ENCODE assay signal across 8 cellular contexts in genomic region chr9:37903581-37903830, GRCh38. TPM values are rescaled to one million over a fixed set of nuclear protein-coding genes. Genes with fewer than 3 reads are reported as not detected.
DNase-seq lines count a peak whose midpoint lies in the region; ATAC-seq and TF ChIP-seq lines count a peak whose summit lies in the region.

No MANE protein-coding gene starts in this region.

- H2BK5ac ChIP-seq in H9 (ENCODE audit: insufficient read length, low read length): no peak overlapping the region

- ATAC-seq in memory B cell (ENCODE audit: low read depth): no peak

- no peak overlapping the region for H3T11ph ChIP-seq in H9 (ENCODE audit: low read length)

- no peak overlapping the region for H2BK12ac ChIP-seq in H9 (ENCODE audit: insufficient read length, low read depth, low read length)

- peaks cover 4% of the 10 kb centered on the region; the same call in 1 of the 2 replicates for H3K4me1 ChIP-seq in H9 (ENCODE audit: insufficient read depth, low read length)
- no peaks in the 10 kb centered on the region for H3K4me1 ChIP-seq in urinary bladder (ENCODE audit: insufficient read depth)

- H3K4me3 Mint-ChIP-seq in H9 (peak overlapping the region; percentile 78 to 92), memory B cell (peak overlapping the region; percentile 98)

- H3K9me3 ChIP-seq in H9 (ENCODE audit: control insufficient read depth, low read depth, low read length): no peaks in the 10 kb centered on the region

- H4K8ac ChIP-seq in H9 (replicated peaks; ENCODE audit: insufficient read length, low read depth, low read length): no peak overlapping the region

- H2BK120ac ChIP-seq in H9 (ENCODE audit: low read depth, low read length, poor library complexity, severe bottlenecking): no peak overlapping the region

- H2AFZ ChIP-seq in H9 (ENCODE audit: low read length): no peak overlapping the region

- TF ChIP-seq CTCF in H9 (conservative IDR thresholded peaks at IDR 0.05): no peak

- H3K4me2 ChIP-seq in H9 (ENCODE audit: insufficient read depth, insufficient read length, low read length): peak overlapping the region; percentile 93

- no peak overlapping the region; the same call in 1 of the 2 replicates for H3K14ac ChIP-seq in H9 (ENCODE audit: insufficient read depth, low read length)

- H3K4me1 Mint-ChIP-seq in H9 (peaks cover 18 to 19% of the 10 kb centered on the region in 2 experiments), memory B cell (peaks cover 14% of the 10 kb centered on the region)

- H3K9ac ChIP-seq in H9 (ENCODE audit: extremely low read depth, insufficient read length, low read length): peak overlapping the region; percentile 71

- H3K18ac ChIP-seq in H9 (ENCODE audit: insufficient read length, low read depth, low read length): no peak overlapping the region

- H3K9me3 Mint-ChIP-seq in H9 (no peaks in the 10 kb centered on the region), memory B cell (no peaks in the 10 kb centered on the region)

- DNase-seq in DMS53 (lab: John Stamatoyannopoulos, UW) (peak; percentile 77), DMS53 treated with DMSO at 0.1 percent for 48 hours (lab: John Stamatoyannopoulos, UW; ENCODE audit: unreplicated experiment) (no peak), H9 (peak; percentile 50), NCI-H69 (lab: John Stamatoyannopoulos, UW) (peak; percentile 83), cerebellar cortex (ENCODE audit: low spot score) (peak; percentile 24), memory B cell (ENCODE audit: low spot score in 2 of 2) (no peak), KBM-7 (no peak)

- H3K23me2 ChIP-seq in H9 (ENCODE audit: insufficient read length, low read depth, low read length, poor library complexity, severe bottlenecking): peaks cover 15% of the 10 kb centered on the region

- H3K23ac ChIP-seq in H9 (ENCODE audit: insufficient read length, low read depth, low read length): no peak overlapping the region

- peak overlapping the region; percentile 76 for H3K4me3 ChIP-seq in urinary bladder (ENCODE audit: low read depth, low read length)

- H3K36me3 Mint-ChIP-seq in H9 (ENCODE audit: insufficient read depth in 1 of 3, low read depth in 3 of 3): peaks cover 3 to 7% (median 7%) of the 10 kb centered on the region in 3 experiments; a peak in 5 of 7 replicates
- peaks cover 4% of the 10 kb centered on the region for H3K36me3 Mint-ChIP-seq in memory B cell

- H3K27me3 Mint-ChIP-seq in H9 (ENCODE audit: low read depth) (peaks cover 26% of the 10 kb centered on the region), memory B cell (no peaks in the 10 kb centered on the region)

- no peak overlapping the region for H3K4ac ChIP-seq in H9 (ENCODE audit: low read depth, low read length)

- H3K79me2 ChIP-seq in H9 (ENCODE audit: insufficient read depth, low read length): no peaks in the 10 kb centered on the region; the same call in 1 of the 2 replicates

- no peaks in the 10 kb centered on the region for H3K27me3 ChIP-seq in H9 (ENCODE audit: insufficient read depth, low read length)

- no peak overlapping the region for H2BK20ac ChIP-seq in H9 (ENCODE audit: low read depth, low read length, poor library complexity, severe bottlenecking)

- H3K36me3 ChIP-seq in urinary bladder (ENCODE audit: insufficient read depth): no peaks in the 10 kb centered on the region

- H2BK15ac ChIP-seq in H9 (ENCODE audit: low read depth, low read length): no peak overlapping the region

- H2AK5ac ChIP-seq in H9 (ENCODE audit: insufficient read length, low read length): no peak overlapping the region

- H3K79me1 ChIP-seq in H9 (ENCODE audit: insufficient read depth, low read depth, low read length, poor library complexity, severe bottlenecking): no peaks in the 10 kb centered on the region

- in situ Hi-C loops in KBM-7 (cut with MboI; ENCODE audit: low pct_unique_long_range_greater_than_20kb, low sequenced_read_pairs): loop anchor here (10.0 to 25.0 kb wide), 2 partner anchors 161 to 434 kb away; partner anchors contain the start of gene SHB

- H3K27ac Mint-ChIP-seq in H9 (no peak overlapping the region), memory B cell (peak overlapping the region; percentile 96)

- no CpG with 5 or more reads among the region's 20 CpGs for WGBS in H9 (ENCODE audit: extremely low coverage, insufficient read length, low lambda C conversion rate)
- under 1% methylated on average over 20 of the region's 20 CpGs for WGBS in urinary bladder

- no peak overlapping the region for H4K5ac ChIP-seq in H9 (ENCODE audit: insufficient read length, low read depth, low read length)

- no peak overlapping the region for H3K56ac ChIP-seq in H9 (ENCODE audit: insufficient read length, low read depth, low read length)

- H4K91ac ChIP-seq in H9 (ENCODE audit: insufficient read length, low read depth, low read length): no peak overlapping the region

- H3K27ac ChIP-seq in H9 (ENCODE audit: insufficient read length, low read depth, low read length) (no peak overlapping the region), urinary bladder (ENCODE audit: low read depth) (peak overlapping the region; percentile 87)

- H4K20me1 ChIP-seq in H9 (ENCODE audit: control insufficient read depth, insufficient read depth, insufficient read length): no peaks in the 10 kb centered on the region

RNA-seq across cellular contexts. Expression of gene SLC25A51, which starts 0.4 kb away (rescaled TPM):
- total RNA-seq in H9 (2021) (12.4 and 12.9 TPM in 2 replicates), urinary bladder (52.1 TPM)
- 8.0 TPM for polyA plus RNA-seq in urinary bladder

Comparison
In these comparisons a context has a peak if more than half of its experiments do, and no peak if none do; other contexts are left out.
1. DNase-seq: peak in DMS53 (single experiment), H9 (single experiment), NCI-H69 (single experiment) and cerebellar cortex (single experiment); none in DMS53 treated with DMSO at 0.1 percent for 48 hours (single experiment), memory B cell (0 of 2) and KBM-7 (single experiment).